8 cellular contexts compared by ENCODE assay signal in the genomic region with DNA sequence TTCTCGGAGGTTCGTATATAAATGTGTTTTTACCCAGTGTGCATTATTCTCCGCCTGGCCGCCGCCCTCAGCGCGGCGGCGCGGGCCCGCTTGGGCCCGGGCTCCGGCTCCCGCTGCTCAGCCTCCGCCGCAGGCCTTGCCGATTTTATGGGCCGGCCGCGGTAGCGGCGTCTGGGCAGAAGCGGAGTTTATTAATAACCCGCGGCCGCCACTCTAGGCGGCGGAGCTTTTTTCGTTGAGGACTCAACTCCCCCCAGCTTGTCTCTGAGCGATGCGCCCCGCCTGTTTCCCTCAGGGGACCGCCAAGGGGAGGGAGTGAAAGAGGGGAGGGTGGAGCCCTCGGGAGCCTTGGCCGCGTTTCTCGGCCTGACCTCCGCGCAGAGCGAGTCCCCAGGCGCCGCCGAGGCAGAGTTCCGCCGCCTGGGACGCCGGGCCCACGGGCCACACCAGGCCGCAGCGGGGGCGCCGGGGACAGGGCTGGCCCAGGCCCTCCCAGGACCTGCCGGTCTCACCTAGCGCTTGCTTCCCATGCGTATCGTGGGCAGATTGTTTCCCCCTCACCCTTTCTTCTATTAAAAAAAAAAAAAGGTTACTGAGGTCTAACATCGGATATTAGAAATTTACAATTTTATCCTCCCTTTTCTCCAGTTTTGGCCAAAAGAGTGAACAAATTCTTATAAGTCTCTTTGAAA. TPM values are rescaled to one million over a fixed set of nuclear protein-coding genes. Genes with fewer than 3 reads are reported as not detected.
DNase-seq lines count a peak whose midpoint lies in the region; ATAC-seq and TF ChIP-seq lines count a peak whose summit lies in the region.

No MANE protein-coding gene starts in this region.

- peaks cover 8% of the 10 kb centered on the region; the same call in 2 of the 3 replicates for H3K36me3 Mint-ChIP-seq in GM23338 (ENCODE audit: low read depth)
- H3K36me3 Mint-ChIP-seq in neural progenitor cell: peaks cover 14% of the 10 kb centered on the region

- H3K27me3 ChIP-seq in GM23338 (ENCODE audit: insufficient read depth) (no peaks in the 10 kb centered on the region), RWPE2 (ENCODE audit: insufficient read depth, poor library complexity, severe bottlenecking) (no peaks in the 10 kb centered on the region), foreskin keratinocyte (no peaks in the 10 kb centered on the region), neural progenitor cell (no peaks in the 10 kb centered on the region)

- no peaks in the 10 kb centered on the region for H3K9me3 Mint-ChIP-seq in GM23338
- H3K9me3 Mint-ChIP-seq in neural progenitor cell: peaks cover 2% of the 10 kb centered on the region

- H3K27ac Mint-ChIP-seq in GM23338 (peak overlapping the region; percentile 94), neural progenitor cell (peak overlapping the region; percentile 100)

- H3K4me3 Mint-ChIP-seq in GM23338 (peak overlapping the region; percentile 99), neural progenitor cell (peak overlapping the region; percentile 96)

- peak overlapping the region; percentile 83 for H3K4me2 ChIP-seq in GM23338
- H3K4me2 ChIP-seq in neural progenitor cell: peak overlapping the region; percentile 99

- H4K20me1 ChIP-seq in GM23338 (replicated peaks; ENCODE audit: insufficient read depth) (no peaks in the 10 kb centered on the region), neural progenitor cell (ENCODE audit: low read depth) (peaks cover 2% of the 10 kb centered on the region)

- ATAC-seq in GM23338 (peak; percentile 62), RWPE2 (ENCODE audit: low read depth) (peak; percentile 63), foreskin keratinocyte (peak; percentile 49)

- 0 out of 2 replicates have a peak, but pooled peaks cover 3% of the 10 kb centered on the region for H3K4me1 ChIP-seq in GM23338 (ENCODE audit: insufficient read depth)
- peaks cover 15% of the 10 kb centered on the region for H3K4me1 ChIP-seq in RWPE2 (ENCODE audit: insufficient read depth, poor library complexity, severe bottlenecking)
- peaks cover 7% of the 10 kb centered on the region for H3K4me1 ChIP-seq in foreskin keratinocyte
- no peaks in the 10 kb centered on the region for H3K4me1 ChIP-seq in neural progenitor cell

- TF ChIP-seq CTCF in GM23338 (conservative IDR thresholded peaks at IDR 0.05; ENCODE audit: low read depth in 2 of 2) (no peak), RWPE2 (IDR thresholded peaks at IDR 0.05; ENCODE audit: poor library complexity, severe bottlenecking) (no peak), foreskin keratinocyte (conservative IDR thresholded peaks at IDR 0.05) (no peak), neural progenitor cell (IDR thresholded peaks at IDR 0.05) (no peak)

- H3K36me3 ChIP-seq in GM23338 (ENCODE audit: insufficient read depth): no peaks in the 10 kb centered on the region
- H3K36me3 ChIP-seq in RWPE2 (ENCODE audit: low read depth): no peaks in the 10 kb centered on the region
- no peaks in the 10 kb centered on the region for H3K36me3 ChIP-seq in neural progenitor cell

- H3K9me2 ChIP-seq in GM23338 (ENCODE audit: insufficient read depth): no peaks in the 10 kb centered on the region

- no peaks in the 10 kb centered on the region for H3F3A ChIP-seq in GM23338 (replicated peaks; ENCODE audit: low read depth)
- H3F3A ChIP-seq in neural progenitor cell (ENCODE audit: low read depth): peaks cover 29% of the 10 kb centered on the region

- peaks cover 12% of the 10 kb centered on the region; the same call in 2 of the 3 replicates for H3K4me1 Mint-ChIP-seq in GM23338
- H3K4me1 Mint-ChIP-seq in neural progenitor cell: peaks cover 16% of the 10 kb centered on the region

- DNase-seq in ELF-1 (ENCODE audit: low read depth, low spot score): peak; percentile 91
- DNase-seq in GM23338 (ENCODE audit: low spot score): peak; percentile 82
- DNase-seq in LHCN-M2 (ENCODE audit: low read depth): peak; percentile 92
- peak; percentile 86 for DNase-seq in RWPE2 (ENCODE audit: low spot score)
- DNase-seq in activated naive CD4-positive, alpha-beta T cell (lab: John Stamatoyannopoulos, UW): peak in 3 of 4 experiments; percentile 51 to 71 (median 71)
- DNase-seq in foreskin keratinocyte: peak; percentile 67 to 81
- DNase-seq in neural progenitor cell (ENCODE audit: low spot score): peak; percentile 92
- DNase-seq in stromal cell of bone marrow (ENCODE audit: low read depth): peak; percentile 86

- H3K9me3 ChIP-seq in RWPE2 (ENCODE audit: severe bottlenecking): no peaks in the 10 kb centered on the region
- H3K9me3 ChIP-seq in neural progenitor cell (ENCODE audit: low read depth): no peaks in the 10 kb centered on the region

- H3K79me2 ChIP-seq in GM23338 (replicated peaks; ENCODE audit: insufficient read depth) (peaks cover 63% of the 10 kb centered on the region), neural progenitor cell (ENCODE audit: low read depth) (peaks cover 72% of the 10 kb centered on the region)

- peaks cover 5% of the 10 kb centered on the region for H3K27me3 Mint-ChIP-seq in GM23338 (ENCODE audit: insufficient read depth, low read depth, poor library complexity)
- H3K27me3 Mint-ChIP-seq in neural progenitor cell (ENCODE audit: insufficient read depth, low read depth): peaks cover 2% of the 10 kb centered on the region

- H2AFZ ChIP-seq in GM23338: no peak overlapping the region
- no peak overlapping the region for H2AFZ ChIP-seq in neural progenitor cell (replicated peaks)

- peak overlapping the region; percentile 96 for H3K9ac ChIP-seq in neural progenitor cell

- H3K27ac ChIP-seq in GM23338 (ENCODE audit: low read depth): peak overlapping the region; percentile 99
- peak overlapping the region; percentile 93 for H3K27ac ChIP-seq in RWPE2 (ENCODE audit: poor library complexity, severe bottlenecking)
- H3K27ac ChIP-seq in foreskin keratinocyte: peak overlapping the region; percentile 99
- peak overlapping the region; percentile 98 for H3K27ac ChIP-seq in neural progenitor cell

- H3K4me3 ChIP-seq in GM23338: peak overlapping the region; percentile 72
- H3K4me3 ChIP-seq in RWPE2 (ENCODE audit: severe bottlenecking): peak overlapping the region; percentile 71
- peak overlapping the region; percentile 70 for H3K4me3 ChIP-seq in neural progenitor cell

TF ChIP-seq in GM23338, 12 proteins besides CTCF, POLR2A, EP300 and RAD21:
- no peak for TF ChIP-seq STAT1 (IDR thresholded peaks at IDR 0.05; ENCODE audit: unreplicated experiment)
- TF ChIP-seq ZNF114 (CRISPR knock-in tag; IDR thresholded peaks at IDR 0.05): peak; percentile 58; the same call in 1 of the 2 replicates

RNA-seq across cellular contexts. Expression of gene ZNF143, which starts 0.4 kb away (rescaled TPM):
- total RNA-seq in GM23338 (2014; rRNA removed; shearing (Covaris generic)): 43.3 and 44.2 TPM in 2 replicates
- 30.7 and 33.5 TPM in 2 replicates for polyA plus RNA-seq in GM23338 (2016; fragmentation: Nextera tagmentation; extraction: Ambion mirVana)
- 15.5 and 16.3 TPM in 2 replicates for total RNA-seq in LHCN-M2 (2014; rRNA removed)
- polyA plus RNA-seq in LHCN-M2 (2012): 11.0 TPM
- 22.7 and 24.1 TPM in 2 replicates for total RNA-seq in foreskin keratinocyte
- polyA plus RNA-seq in foreskin keratinocyte: 10.8 and 11.4 TPM in 2 replicates
- total RNA-seq in neural progenitor cell (ENCODE audit: low replicate concordance): 56.9 and 58.3 TPM in 2 replicates

Comparison
In these comparisons a context has a peak if more than half of its experiments do, and no peak if none do; other contexts are left out.
1. Peak in every context shown above with its lines: DNase-seq, ATAC-seq, H3K4me3 ChIP-seq and H3K27ac ChIP-seq.